10 cellular contexts compared by ENCODE assay signal in the genomic region with DNA sequence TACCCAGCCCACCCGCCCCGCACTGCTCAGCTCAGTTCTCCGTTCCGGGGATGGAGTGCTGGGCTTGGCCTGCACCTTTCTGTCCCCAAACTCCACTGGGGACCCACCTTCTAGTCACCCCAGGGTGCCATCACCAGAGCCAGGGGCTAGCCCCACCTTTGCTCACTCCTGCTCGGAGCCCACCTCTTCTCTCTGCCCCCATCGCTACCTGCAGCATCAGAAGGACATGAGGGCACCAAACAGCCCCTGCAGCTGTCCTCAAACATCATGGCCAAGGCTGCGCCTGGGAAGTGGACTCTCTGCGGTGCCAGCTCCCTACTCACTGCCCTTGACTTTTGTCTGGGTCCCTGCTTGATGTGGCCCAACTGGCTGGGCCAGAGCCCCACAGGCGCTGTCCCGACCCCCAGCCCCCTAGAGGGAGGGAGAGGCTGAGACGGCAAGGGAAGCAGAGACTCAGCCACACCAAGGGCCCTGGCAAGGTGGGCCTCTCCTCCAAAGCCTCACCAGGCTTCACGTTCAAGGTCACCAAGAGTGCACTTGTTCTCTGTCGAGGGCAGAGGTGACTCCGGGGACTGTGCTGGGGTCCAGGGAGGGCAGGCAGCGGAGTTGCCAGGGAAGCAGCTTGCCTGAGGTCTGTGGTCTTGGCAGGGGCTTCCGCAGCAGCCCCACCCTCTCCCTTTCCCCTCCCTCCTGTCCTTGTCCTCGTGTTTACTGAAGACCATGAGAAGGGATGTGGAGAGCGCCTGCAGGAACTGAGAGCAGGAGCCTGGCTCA. TPM values are rescaled to one million over a fixed set of nuclear protein-coding genes. Genes with fewer than 3 reads are reported as not detected.
"Had no signal": no experiment of that assay in that cellular context is flagged by ENCODE, and none has a peak within 500 bp of the region (broad histone marks: within the 10 kb centered on the region; RNA-seq: fewer than 3 reads in every experiment).

No MANE protein-coding gene starts in this region.

RNA-seq across cellular contexts. Expression of a gene that starts 13.6 kb away (rescaled TPM):
- total RNA-seq: activated CD4-positive, alpha-beta T cell treated with anti-CD3 and anti-CD28 coated beads for 36 hours; activated CD8-positive, alpha-beta T cell treated with anti-CD3 and anti-CD28 coated beads for 36 hours; dermis blood vessel endothelial cell; glomerular endothelial cell; lower leg skin; omental fat pad; progenitor cell of endocrine pancreas; SJCRH30; stomach had no signal
- polyA plus RNA-seq: neural cell, stomach had no signal

RNA-seq across cellular contexts. Expression of a gene that starts 41.7 kb away (rescaled TPM):
- total RNA-seq: activated CD4-positive, alpha-beta T cell treated with anti-CD3 and anti-CD28 coated beads for 36 hours; activated CD8-positive, alpha-beta T cell treated with anti-CD3 and anti-CD28 coated beads for 36 hours; dermis blood vessel endothelial cell; glomerular endothelial cell; lower leg skin; omental fat pad; progenitor cell of endocrine pancreas; SJCRH30; stomach had no signal
- polyA plus RNA-seq: neural cell, stomach had no signal
